In genomic region chr1:226654046-226654445, GRCh38 we compare ENCODE assay signal across 9 cellular contexts.
A peak's percentile ranks its signal among the peaks of the same experiment; 100 is the strongest.
DNase-seq lines count a peak whose midpoint lies in the region; ATAC-seq, FAIRE-seq and TF ChIP-seq lines count a peak whose summit lies in the region.
"Had no signal": no experiment of that assay in that cellular context is flagged by ENCODE, and none has a peak within 500 bp of the region (broad histone marks: within the 10 kb centered on the region; RNA-seq: fewer than 3 reads in every experiment).

No MANE protein-coding gene starts in this region.

- TF ChIP-seq CTCF in GM06990 (IDR thresholded peaks at IDR 0.05; ENCODE audit: insufficient read depth, low read length, poor library complexity, severe bottlenecking) (no peak), MM.1S (IDR thresholded peaks at IDR 0.05; ENCODE audit: low read length) (no peak), H1 (IDR thresholded peaks at IDR 0.05; ENCODE audit: control extremely low read depth in 1 of 3, insufficient read depth in 1 of 3, low read depth in 1 of 3, low read length in 3 of 3) (no peak), osteoblast (IDR thresholded peaks at IDR 0.05; ENCODE audit: extremely low read depth, low read depth, low read length) (no peak)

- H4K91ac ChIP-seq in H1 (replicated peaks; ENCODE audit: insufficient read length, low read length) = peak overlapping the region; percentile 99

- peak overlapping the region; percentile 64; the same call in 1 of the 2 replicates for H4K8ac ChIP-seq in H1 (ENCODE audit: extremely low read depth, insufficient read depth, low read length)

- peak overlapping the region; percentile 2; the same call in 1 of the 2 replicates for H2BK20ac ChIP-seq in H1 (ENCODE audit: low read length)

- ATAC-seq in HG03571 (IDR thresholded peaks at IDR 0.05; ENCODE audit: unreplicated experiment) (no peak), HG03520 (IDR thresholded peaks at IDR 0.05; ENCODE audit: unreplicated experiment) (no peak)

- no peaks in the 10 kb centered on the region for H3K23me2 ChIP-seq in H1 (ENCODE audit: low read depth, low read length)

- H2AFZ ChIP-seq in MM.1S (ENCODE audit: low read length) = no peak overlapping the region
- no peak overlapping the region for H2AFZ ChIP-seq in H1 (ENCODE audit: low read length)
- peak overlapping the region; percentile 94 for H2AFZ ChIP-seq in osteoblast (ENCODE audit: low read length)

- peaks cover 52% of the 10 kb centered on the region for H3F3A ChIP-seq in MM.1S (ENCODE audit: insufficient read depth, low read length)

- H3K79me2 ChIP-seq in MM.1S (ENCODE audit: low read length) (peaks cover 58% of the 10 kb centered on the region), H1 (ENCODE audit: control insufficient read depth in 1 of 2, insufficient read depth in 2 of 2, low read length in 2 of 2) (no peaks in the 10 kb centered on the region), osteoblast (ENCODE audit: insufficient read depth, low read length) (no peaks in the 10 kb centered on the region)

- TF ChIP-seq RAD21 in H1 (IDR thresholded peaks at IDR 0.05 in 1 of 2, conservative IDR thresholded peaks at IDR 0.05 in 1 of 2; ENCODE audit: low read depth in 2 of 2, low read length in 2 of 2) = no peak; a peak in 1 of 4 replicates

- H2BK15ac ChIP-seq in H1 (ENCODE audit: low read length) = peak overlapping the region; percentile 96; the same call in 1 of the 2 replicates

- H3K4me3 ChIP-seq in GM06990 (replicated peaks; ENCODE audit: low read depth, low read length) (peak overlapping the region; percentile 25), MM.1S (ENCODE audit: low read length) (peak overlapping the region; percentile 69), H1 (ENCODE audit: extremely low read depth in 1 of 4, insufficient read depth in 2 of 4, low read depth in 3 of 4, low read length in 4 of 4) (no peak overlapping the region), osteoblast (ENCODE audit: insufficient read depth, low read length) (no peak overlapping the region)

- peaks cover 5% of the 10 kb centered on the region for H3K36me3 ChIP-seq in GM06990 (ENCODE audit: control insufficient read depth, insufficient read depth, low read length)
- H3K36me3 ChIP-seq in MM.1S (replicated peaks; ENCODE audit: insufficient read depth, low read length) = no peaks in the 10 kb centered on the region
- no peaks in the 10 kb centered on the region for H3K36me3 ChIP-seq in H1 (ENCODE audit: control insufficient read depth in 2 of 4, insufficient read depth in 4 of 4, low read length in 3 of 4)
- no peaks in the 10 kb centered on the region for H3K36me3 ChIP-seq in osteoblast (ENCODE audit: insufficient read depth, low read length)

- H3K4me1 ChIP-seq in MM.1S (ENCODE audit: low read length) (peaks cover 46% of the 10 kb centered on the region), H1 (replicated peaks in 1 of 4; ENCODE audit: control insufficient read depth in 3 of 4, insufficient read depth in 4 of 4, low read length in 3 of 4) (peaks cover 7 to 38% (median 25%) of the 10 kb centered on the region in 4 experiments), osteoblast (ENCODE audit: insufficient read depth, low read length) (peaks cover 26% of the 10 kb centered on the region)

- H3K27ac ChIP-seq in MM.1S (ENCODE audit: low read length) (peak overlapping the region; percentile 92; the same call in 1 of the 2 replicates), H1 (ENCODE audit: low read depth, low read length) (peak overlapping the region; percentile 24; the same call in 1 of the 2 replicates), osteoblast (ENCODE audit: low read depth, low read length) (no peak overlapping the region)

- H3K27me3 ChIP-seq in GM06990 (replicated peaks; ENCODE audit: control insufficient read depth, insufficient read depth, low read length) (no peaks in the 10 kb centered on the region), MM.1S (replicated peaks; ENCODE audit: insufficient read depth, low read length) (no peaks in the 10 kb centered on the region), H1 (replicated peaks in 1 of 4; ENCODE audit: control insufficient read depth in 3 of 4, extremely low read depth in 1 of 4, insufficient read depth in 3 of 4, low read length in 3 of 4) (no peaks in the 10 kb centered on the region; a peak in 1 of 7 replicates), osteoblast (ENCODE audit: insufficient read depth, low read length) (no peaks in the 10 kb centered on the region)

- H2AK5ac ChIP-seq in H1 (ENCODE audit: low read depth, low read length) = peak overlapping the region; percentile 61; the same call in 1 of the 2 replicates

- CTCF ChIA-PET in H1 (lab: Charles Lee; ENCODE audit: partially characterized antibody) = interaction anchor here (0.6 to 2.3 kb wide), 11 partner anchors 8 to 54 kb away, joined by 3 to 8 read pairs (median 3); no protein-coding TSS in a partner anchor

- DNase-seq in GM06990 (ENCODE audit: extremely low read depth, insufficient read length) (no peak), MM.1S (peak; percentile 59), H1 (ENCODE audit: low read depth in 1 of 2, low spot score in 2 of 2) (peak in 1 of 2 experiments; percentile 49), osteoblast (ENCODE audit: insufficient read length, low spot score, missing footprints) (no peak), NCI-H446 (lab: John Stamatoyannopoulos, UW) (no peak), COLO829 (ENCODE audit: low spot score) (no peak)

- H3K9me3 ChIP-seq in MM.1S (replicated peaks; ENCODE audit: insufficient read depth, low read length) (no peaks in the 10 kb centered on the region), H1 (ENCODE audit: insufficient read depth in 2 of 2, low read depth in 1 of 2, low read length in 1 of 2) (no peaks in the 10 kb centered on the region), osteoblast (ENCODE audit: low read depth, low read length) (no peaks in the 10 kb centered on the region)

- peak overlapping the region; percentile 89 for H2BK12ac ChIP-seq in H1 (ENCODE audit: low read depth, low read length)

- POLR2A ChIA-PET in H1 (lab: Charles Lee; ENCODE audit: partially characterized antibody) = interaction anchor here (0.8 to 1.1 kb wide), 6 partner anchors 12 to 220 kb away, joined by 3 to 4 read pairs (median 4); no protein-coding TSS in a partner anchor

- H2BK5ac ChIP-seq in H1 (ENCODE audit: low read depth, low read length) = peak overlapping the region; percentile 92

- H3K79me1 ChIP-seq in H1 (ENCODE audit: low read depth, low read length) = no peaks in the 10 kb centered on the region

- no peak for TF ChIP-seq EP300 in H1 (IDR thresholded peaks at IDR 0.05; ENCODE audit: borderline replicate concordance in 1 of 2, low read depth in 2 of 2, low read length in 2 of 2)

- no peaks in the 10 kb centered on the region for H3K9me2 ChIP-seq in MM.1S (replicated peaks; ENCODE audit: insufficient read depth, low read length)

- peak overlapping the region; percentile 68 for H3K18ac ChIP-seq in H1 (ENCODE audit: extremely low read depth, low read length)

- FAIRE-seq in H1 (lab: Jason Lieb, UNC) = peak; percentile 36
- FAIRE-seq: endothelial cell of umbilical vein had no signal

- 41% methylated on average over 7 of the region's 7 CpGs; no CpG with 5 or more reads in 1 of the 2 experiments for WGBS in H1 (ENCODE audit: extremely low coverage in 1 of 2, insufficient coverage in 1 of 2, insufficient read length in 1 of 2, insufficient replicate concordance in 2 of 2, low coverage in 1 of 2, low lambda C conversion rate in 2 of 2, missing lambda C conversion rate in 1 of 2), 2 experiments

- H4K20me1 ChIP-seq in MM.1S (ENCODE audit: insufficient read depth, low read length) (no peaks in the 10 kb centered on the region), H1 (replicated peaks in 1 of 2; ENCODE audit: control insufficient read depth in 1 of 2, insufficient read depth in 2 of 2, low read length in 2 of 2) (peaks cover 0 to 4% of the 10 kb centered on the region in 2 experiments), osteoblast (ENCODE audit: insufficient read depth, low read length) (no peaks in the 10 kb centered on the region)

- no peak overlapping the region for H3K14ac ChIP-seq in H1 (ENCODE audit: insufficient read length)

- peak overlapping the region; percentile 84 for H3K9ac ChIP-seq in MM.1S (ENCODE audit: low read length)
- no peak overlapping the region for H3K9ac ChIP-seq in H1 (replicated peaks in 1 of 4; ENCODE audit: extremely low read depth in 1 of 4, low read depth in 3 of 4, low read length in 3 of 4)

- peak in 1 of 2 experiments; percentile 52; a peak in 1 of 3 replicates for TF ChIP-seq POLR2A in H1 (IDR thresholded peaks at IDR 0.05; ENCODE audit: control extremely low read depth in 1 of 2, low read depth in 2 of 2, low read length in 2 of 2)

- H3K23ac ChIP-seq in H1 (ENCODE audit: insufficient read length) = no peak overlapping the region

- H3K4ac ChIP-seq in H1 (replicated peaks; ENCODE audit: insufficient read length, low read depth, low read length) = no peak overlapping the region

- H4K5ac ChIP-seq in H1 (ENCODE audit: insufficient read length, low read depth, low read length) = no peak overlapping the region

- no peak overlapping the region for H2BK120ac ChIP-seq in H1 (replicated peaks; ENCODE audit: low read depth, low read length)

- H3K56ac ChIP-seq in H1 (replicated peaks; ENCODE audit: insufficient read length, low read depth, low read length) = no peak overlapping the region

- H3K4me2 ChIP-seq in MM.1S (ENCODE audit: low read depth, low read length) (peak overlapping the region; percentile 95), H1 (ENCODE audit: insufficient read depth in 1 of 2, low read depth in 2 of 2, low read length in 2 of 2) (peak overlapping the region; percentile 1 to 46; a peak in 2 of 4 replicates), osteoblast (ENCODE audit: insufficient read depth, low read length) (peak overlapping the region; percentile 35)

TF ChIP-seq in H1, 55 proteins besides CTCF, POLR2A, EP300 and RAD21 (continues in another document):
- TF ChIP-seq SP1 (IDR thresholded peaks at IDR 0.05; ENCODE audit: low read depth, low read length) (peak; percentile 45; the same call in 1 of the 2 replicates), EGR1 (IDR thresholded peaks at IDR 0.05; ENCODE audit: borderline replicate concordance, low read depth, low read length) (no peak), BCL11A (IDR thresholded peaks at IDR 0.05; ENCODE audit: low read depth in 2 of 2, low read length in 2 of 2) (no peak), POLR2AphosphoS5 (IDR thresholded peaks at IDR 0.05; ENCODE audit: low read depth, low read length) (peak; percentile 40; the same call in 1 of the 2 replicates), TEAD4 (IDR thresholded peaks at IDR 0.05; ENCODE audit: low read depth, low read length) (peak; percentile 75), BACH1 (IDR thresholded peaks at IDR 0.05; ENCODE audit: low read length) (no peak), TAF1 (IDR thresholded peaks at IDR 0.05; ENCODE audit: low read depth, low read length) (0 out of 2 replicates have a peak, but pooled peaks have one; percentile 15), YY1 (IDR thresholded peaks at IDR 0.05; ENCODE audit: low read depth, low read length) (no peak)

Comparison
In these comparisons a context has a peak if more than half of its experiments do, and no peak if none do; other contexts are left out.
1. H3K4me3 ChIP-seq: peak in GM06990 (single experiment) and MM.1S (single experiment); none in H1 (0 of 4) and osteoblast (single experiment).
2. H3K4me2 ChIP-seq: peak in every context shown above with its lines; median percentile 95 in MM.1S; 35 in osteoblast; 24 in H1.